8 cellular contexts compared by ENCODE assay signal in genomic region chr7:108569381-108570145, GRCh38. TPM values are rescaled to one million over a fixed set of nuclear protein-coding genes. Genes with fewer than 3 reads are reported as not detected.
DNase-seq lines count a peak whose midpoint lies in the region; ATAC-seq and TF ChIP-seq lines count a peak whose summit lies in the region.

Gene DNAJB9, plus strand, starts transcription at chr7:108569874. Its CDS starts 1,853 bp downstream, at chr7:108571727.
A gene with protein sequence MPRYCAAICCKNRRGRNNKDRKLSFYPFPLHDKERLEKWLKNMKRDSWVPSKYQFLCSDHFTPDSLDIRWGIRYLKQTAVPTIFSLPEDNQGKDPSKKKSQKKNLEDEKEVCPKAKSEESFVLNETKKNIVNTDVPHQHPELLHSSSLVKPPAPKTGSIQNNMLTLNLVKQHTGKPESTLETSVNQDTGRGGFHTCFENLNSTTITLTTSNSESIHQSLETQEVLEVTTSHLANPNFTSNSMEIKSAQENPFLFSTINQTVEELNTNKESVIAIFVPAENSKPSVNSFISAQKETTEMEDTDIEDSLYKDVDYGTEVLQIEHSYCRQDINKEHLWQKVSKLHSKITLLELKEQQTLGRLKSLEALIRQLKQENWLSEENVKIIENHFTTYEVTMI (minus strand): TSS chr7:108569706. CDS start chr7:108569569, 137 bp downstream.

- H3K36me3 ChIP-seq in SK-N-MC (ENCODE audit: insufficient read depth, low read length) (peaks cover 51% of the 10 kb centered on the region), gastroesophageal sphincter (peaks cover 0 to 28% of the 10 kb centered on the region in 2 donors), neutrophil (peaks cover under 1% of the 10 kb centered on the region)

- peak within 1 kb of the TSS; percentile 96 for H3K9ac ChIP-seq in SK-N-MC (ENCODE audit: insufficient read length)

- ATAC-seq in gastroesophageal sphincter, result peak; percentile 98

- H3K27me3 ChIP-seq in gastroesophageal sphincter (no peaks in the 10 kb centered on the region), neutrophil (no peaks in the 10 kb centered on the region)

- H3K27ac Mint-ChIP-seq in HFFc6, result peak within 1 kb of the TSS; percentile 99

- H3K4me1 ChIP-seq in gastroesophageal sphincter, result peaks cover 5 to 48% (median 15%) of the 10 kb centered on the region in 3 donors
- peaks cover 25 to 26% of the 10 kb centered on the region in 2 experiments for H3K4me1 ChIP-seq in neutrophil (ENCODE audit: control insufficient read depth in 1 of 2, insufficient read depth in 1 of 2, low read depth in 1 of 2, low read length in 1 of 2)

- 0% methylated on average over 4 of the region's 65 CpGs; no CpG with 5 or more reads in 1 of the 2 donors for WGBS in gastroesophageal sphincter (ENCODE audit: low coverage in 1 of 2), 2 donors

- no peaks in the 10 kb centered on the region for H3K27me3 Mint-ChIP-seq in HFFc6 (ENCODE audit: insufficient read depth)

- TF ChIP-seq CTCF in HFFc6 (IDR thresholded peaks at IDR 0.05), result no peak
- TF ChIP-seq CTCF in NB4 (IDR thresholded peaks at IDR 0.05; ENCODE audit: low read depth, low read length), result no peak
- TF ChIP-seq CTCF in gastroesophageal sphincter (IDR thresholded peaks at IDR 0.05), result no peak
- peak; percentile 53 for TF ChIP-seq CTCF in neutrophil (IDR thresholded peaks at IDR 0.05)

- H3K4me3 ChIP-seq in NB4 (ENCODE audit: low read depth, low read length), result peak within 1 kb of the TSS; percentile 88
- H3K4me3 ChIP-seq in SK-N-MC, result peak within 1 kb of the TSS; percentile 90
- peak within 1 kb of the TSS; percentile 75 to 79 for H3K4me3 ChIP-seq in gastroesophageal sphincter
- H3K4me3 ChIP-seq in neutrophil (ENCODE audit: low read depth in 1 of 2, low read length in 1 of 2), result peak within 1 kb of the TSS; percentile 83 to 90

- no peaks in the 10 kb centered on the region for H3K9me3 ChIP-seq in SK-N-MC (ENCODE audit: low read depth, low read length)
- H3K9me3 ChIP-seq in gastroesophageal sphincter, result no peaks in the 10 kb centered on the region
- no peaks in the 10 kb centered on the region for H3K9me3 ChIP-seq in neutrophil

- peak within 1 kb of the TSS; percentile 99 for H3K4me3 Mint-ChIP-seq in HFFc6

- H3K36me3 Mint-ChIP-seq in HFFc6 (ENCODE audit: low read depth), result peaks cover 34% of the 10 kb centered on the region

- H3K27ac ChIP-seq in SK-N-MC (peak within 1 kb of the TSS; percentile 85), gastroesophageal sphincter (peak within 1 kb of the TSS; percentile 95 to 98 (median 96)), neutrophil (peak within 1 kb of the TSS; percentile 97), substantia nigra (ENCODE audit: low read depth, low read length, poor library complexity, severe bottlenecking) (peak within 1 kb of the TSS; percentile 87)

- TF ChIP-seq POLR2A in NB4 (IDR thresholded peaks at IDR 0.05; ENCODE audit: extremely low read depth, insufficient read length) (peak; percentile 85), gastroesophageal sphincter (IDR thresholded peaks at IDR 0.05) (peak; percentile 92)

- no peaks in the 10 kb centered on the region for H3K9me3 Mint-ChIP-seq in HFFc6

- no peak for TF ChIP-seq EP300 in gastroesophageal sphincter (IDR thresholded peaks at IDR 0.05)

- H3K4me1 Mint-ChIP-seq in HFFc6 (ENCODE audit: low read depth), result peaks cover 37% of the 10 kb centered on the region

- DNase-seq in GM04503 (ENCODE audit: low read depth) (peak; percentile 95), HFFc6 (peak; percentile 99), NB4 (ENCODE audit: low read depth) (peak; percentile 100), SK-N-MC (ENCODE audit: low read depth, low spot score) (peak; percentile 93), substantia nigra (lab: John Stamatoyannopoulos, UW) (peak; percentile 93 to 100 (median 99))
- peak; percentile 99 for DNase-seq in activated naive CD4-positive, alpha-beta T cell treated with anti-CD3 and anti-CD28 coated beads, Interleukin-2, amount 50 U/mL, for 16 hours

RNA-seq across cellular contexts. Expression of gene DNAJB9, which starts in this region (rescaled TPM):
- total RNA-seq in HFFc6 (2021; fragmentation: NEBNext Ultra II Directional; extraction: Animal tissue kit (Norgen Biotek cat#: 25700)), result 10 to 100 TPM; 12.3 to 21.3 (median 14.0) TPM
- total RNA-seq in gastroesophageal sphincter, result 10 to 100 TPM; 17.4 to 31.2 (median 24.4) TPM

RNA-seq across cellular contexts. Expression of the second gene that starts in this region (rescaled TPM):
- total RNA-seq in HFFc6 (2021; fragmentation: NEBNext Ultra II Directional; extraction: Animal tissue kit (Norgen Biotek cat#: 25700)), result 10 to 100 TPM; 20.2 to 26.3 (median 24.5) TPM
- total RNA-seq in gastroesophageal sphincter, result 10 to 100 TPM; 30.8 to 41.7 (median 36.2) TPM

Comparison
In these comparisons a context has a peak if more than half of its experiments do, and no peak if none do; other contexts are left out.
1. Peak in every context shown above with its lines: DNase-seq, ATAC-seq, H3K4me3 ChIP-seq and H3K27ac ChIP-seq.